In the genomic region with DNA sequence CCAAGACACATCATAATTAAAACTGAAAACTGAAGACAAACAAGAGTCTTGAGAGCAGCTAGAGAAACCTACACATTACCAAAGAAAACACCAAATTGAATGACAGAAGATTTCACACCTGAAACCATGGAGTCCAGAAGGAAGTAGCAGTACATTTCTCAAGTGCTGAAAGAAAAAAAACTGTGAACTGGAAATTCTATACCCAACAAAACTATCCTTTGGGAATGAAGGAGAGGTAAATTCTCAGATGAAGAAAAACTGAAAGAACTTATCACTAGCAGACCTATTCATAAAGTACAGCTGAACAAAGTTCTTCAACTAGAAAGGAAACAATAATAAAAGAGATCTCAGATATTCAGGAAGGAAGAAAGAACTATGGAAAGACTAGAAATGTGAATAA, we compare ENCODE assay signal across 27 cellular contexts.
"Had no signal": no experiment of that assay in that cellular context is flagged by ENCODE, and none has a peak within 500 bp of the region (broad histone marks: within the 10 kb centered on the region; RNA-seq: fewer than 3 reads in every experiment).

No MANE protein-coding gene starts in this region.

- H2AFZ ChIP-seq: hepatocyte had no signal

- H3K4me1 ChIP-seq: esophagus squamous epithelium, foreskin keratinocyte, gastrocnemius medialis, gastroesophageal sphincter, heart left ventricle, heart right ventricle had no signal

- H3K27ac ChIP-seq: coronary artery, dorsolateral prefrontal cortex, epithelial cell of prostate, esophagus muscularis mucosa, esophagus squamous epithelium, foreskin keratinocyte, gastrocnemius medialis, gastroesophageal sphincter, heart left ventricle, heart right ventricle, hepatocyte had no signal

- H3K4me3 ChIP-seq: coronary artery, dorsolateral prefrontal cortex, esophagus muscularis mucosa, esophagus squamous epithelium, gastrocnemius medialis, gastroesophageal sphincter, heart left ventricle, heart right ventricle, hepatocyte had no signal

- FAIRE-seq: colon, endometrium, endothelial cell of umbilical vein had no signal

- H3K79me2 ChIP-seq: hepatocyte had no signal

- H3K36me3 ChIP-seq: esophagus muscularis mucosa, esophagus squamous epithelium, gastrocnemius medialis, gastroesophageal sphincter, heart left ventricle, heart right ventricle had no signal

- ATAC-seq: effector memory CD8-positive, alpha-beta T cell; esophagus mucosa; foreskin keratinocyte; gastrocnemius medialis; gastroesophageal sphincter; heart left ventricle; heart right ventricle had no signal

- H3K27me3 ChIP-seq: dorsolateral prefrontal cortex, esophagus muscularis mucosa, esophagus squamous epithelium, foreskin keratinocyte, gastrocnemius medialis, gastroesophageal sphincter, heart left ventricle, hepatocyte had no signal

- H3K4me2 ChIP-seq: hepatocyte had no signal

- DNase-seq: cortex of kidney; dermis blood vessel endothelial cell; dorsolateral prefrontal cortex; effector CD4-positive, alpha-beta T cell; effector CD8-positive, alpha-beta T cell; effector memory CD4-positive, alpha-beta T cell; effector memory CD8-positive, alpha-beta T cell; endodermal cell; erythroblast; esophagus squamous epithelium; foreskin fibroblast; foreskin keratinocyte; foreskin melanocyte; gastrocnemius medialis; glutamatergic neuron; head of caudate nucleus; heart left ventricle; heart right ventricle had no signal
